Comparison of ENCODE assay signal across 2 cellular contexts in the genomic region with DNA sequence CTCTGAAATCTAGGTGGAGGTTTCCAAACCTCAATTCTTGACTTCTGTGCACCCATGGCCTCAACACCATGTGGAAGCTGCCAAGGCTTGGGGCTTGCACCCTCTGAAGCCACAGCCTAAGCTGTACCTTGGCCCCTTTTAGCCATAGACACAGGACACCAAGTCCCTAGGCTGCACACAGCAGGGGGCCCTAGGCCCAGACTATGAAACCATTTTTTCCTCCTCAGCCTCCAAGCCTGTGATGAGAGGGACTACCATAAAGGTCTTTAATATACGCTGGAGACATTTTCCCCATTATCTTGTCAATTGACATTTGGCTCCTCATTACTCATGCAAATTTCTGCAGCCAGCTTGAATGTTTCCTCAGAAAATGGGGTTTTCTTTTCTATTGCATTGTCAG. TPM values are rescaled to one million over a fixed set of nuclear protein-coding genes. Genes with fewer than 3 reads are reported as not detected.
"Had no signal": no experiment of that assay in that cellular context is flagged by ENCODE, and none has a peak within 500 bp of the region (broad histone marks: within the 10 kb centered on the region; RNA-seq: fewer than 3 reads in every experiment).

No MANE protein-coding gene starts in this region.

RNA-seq across cellular contexts. Expression of gene RASGRF1, which starts 53.7 kb away (rescaled TPM):
- total RNA-seq: thoracic aorta, vagina had no signal
